In the genomic region with DNA sequence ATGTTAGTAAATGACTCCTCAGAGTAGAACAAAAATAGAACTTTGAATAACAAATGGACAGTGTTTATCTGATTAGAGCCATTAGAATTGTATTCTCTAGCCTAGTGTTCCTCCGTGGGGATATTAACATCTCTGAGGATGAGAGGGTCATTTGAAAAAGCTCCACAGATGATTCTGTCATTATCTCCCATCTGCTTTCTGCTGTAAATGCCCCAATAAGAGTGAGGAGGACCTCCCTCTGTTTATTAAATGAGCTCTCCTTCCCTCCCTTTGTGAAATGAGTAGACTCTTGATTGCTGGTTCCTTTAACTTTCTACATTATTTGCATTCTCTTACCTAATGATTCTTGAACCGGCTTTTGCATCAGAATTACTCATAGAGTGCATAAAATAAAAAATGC, we compare ENCODE assay signal across 25 cellular contexts. TPM values are rescaled to one million over a fixed set of nuclear protein-coding genes. Genes with fewer than 3 reads are reported as not detected.
DNase-seq lines count a peak whose midpoint lies in the region; ATAC-seq, FAIRE-seq and TF ChIP-seq lines count a peak whose summit lies in the region.
"Had no signal": no experiment of that assay in that cellular context is flagged by ENCODE, and none has a peak within 500 bp of the region (broad histone marks: within the 10 kb centered on the region; RNA-seq: fewer than 3 reads in every experiment).

No MANE protein-coding gene starts in this region.

- no peak for FAIRE-seq in astrocyte (lab: Jason Lieb, UNC)
- FAIRE-seq: A204.1, GM19239 had no signal

- H3K9me3 ChIP-seq in GM23248 (ENCODE audit: low read depth) (no peaks in the 10 kb centered on the region), HUES64 (ENCODE audit: insufficient read depth, low read depth, low read length) (peaks cover 5% of the 10 kb centered on the region; the same call in 1 of the 2 replicates), astrocyte (ENCODE audit: insufficient read depth, low read depth, low read length) (no peaks in the 10 kb centered on the region)
- H3K9me3 ChIP-seq: Caco-2, Peyer's patch, SJSA1 had no signal

- H3K9ac ChIP-seq in GM23248 (no peak overlapping the region), HUES64 (ENCODE audit: low read depth, low read length) (peak overlapping the region; percentile 31; the same call in 1 of the 2 replicates), astrocyte (ENCODE audit: low read length) (no peak overlapping the region)

- peak overlapping the region; percentile 90 for H3K27ac Mint-ChIP-seq in astrocyte (ENCODE audit: unreplicated experiment)
- H3K27ac Mint-ChIP-seq: CD4-positive, alpha-beta T cell had no signal

- no peaks in the 10 kb centered on the region for H3K9me2 ChIP-seq in GM23248 (ENCODE audit: insufficient read depth)

- H3K4me1 ChIP-seq in GM23248 (ENCODE audit: insufficient read depth): no peaks in the 10 kb centered on the region
- H3K4me1 ChIP-seq in HUES64 (ENCODE audit: insufficient read depth, low read length): peaks cover 29% of the 10 kb centered on the region
- H3K4me1 ChIP-seq in astrocyte (ENCODE audit: insufficient read depth, low read length): no peaks in the 10 kb centered on the region
- H3K4me1 ChIP-seq: Caco-2, Peyer's patch, SJSA1 had no signal

- H3K36me3 ChIP-seq in GM23248 (ENCODE audit: low read depth) (no peaks in the 10 kb centered on the region), HUES64 (ENCODE audit: insufficient read depth, low read length) (no peaks in the 10 kb centered on the region), astrocyte (ENCODE audit: insufficient read depth, low read length) (no peaks in the 10 kb centered on the region)
- H3K36me3 ChIP-seq: Peyer's patch, SJSA1 had no signal

- intact Hi-C loops in lower leg skin (cut with DNase I; ENCODE audit: low total_unique reads): no loop called here

- H3K27ac ChIP-seq in GM23248 (no peak overlapping the region), HUES64 (ENCODE audit: low read depth, low read length) (peak overlapping the region; percentile 87; the same call in 1 of the 2 replicates), astrocyte (ENCODE audit: low read depth, low read length) (no peak overlapping the region)
- H3K27ac ChIP-seq: HL-60, Peyer's patch, SJSA1 had no signal

- TF ChIP-seq POLR2A in lower leg skin (IDR thresholded peaks at IDR 0.05): no peak

- H3K4me3 ChIP-seq in GM23248: no peak overlapping the region
- no peak overlapping the region for H3K4me3 ChIP-seq in HUES64 (ENCODE audit: low read length)
- H3K4me3 ChIP-seq in astrocyte (ENCODE audit: insufficient read depth, low read depth, low read length): no peak overlapping the region
- no peak overlapping the region for H3K4me3 ChIP-seq in lower leg skin (ENCODE audit: low read depth, poor library complexity, severe bottlenecking)
- H3K4me3 ChIP-seq: Peyer's patch, SJSA1 had no signal

- H3K27me3 ChIP-seq in GM23248 (replicated peaks; ENCODE audit: insufficient read depth) (peaks cover 16% of the 10 kb centered on the region), HUES64 (ENCODE audit: insufficient read depth, low read length) (no peaks in the 10 kb centered on the region), astrocyte (ENCODE audit: insufficient read depth, low read length) (no peaks in the 10 kb centered on the region)
- H3K27me3 ChIP-seq: Peyer's patch, SJSA1 had no signal

- no peaks in the 10 kb centered on the region for H3K36me3 Mint-ChIP-seq in astrocyte (ENCODE audit: low read depth, unreplicated experiment)

- H3K9me3 Mint-ChIP-seq in astrocyte (ENCODE audit: unreplicated experiment): peaks cover 4% of the 10 kb centered on the region
- H3K9me3 Mint-ChIP-seq: CD4-positive, alpha-beta T cell had no signal

- WGBS in GM23248 (ENCODE audit: low coverage in 1 of 2, low lambda C conversion rate in 2 of 2, missing lambda C conversion rate in 2 of 2), 2 experiments: 9 to 14% methylated on average over 2 of the region's 2 CpGs
- 28% methylated on average over 2 of the region's 2 CpGs for WGBS in HUES64
- 21 to 40% methylated on average over 2 of the region's 2 CpGs for WGBS in lower leg skin, 2 donors

- H3F3A ChIP-seq in GM23248 (ENCODE audit: insufficient read depth): no peaks in the 10 kb centered on the region

- H3K27me3 Mint-ChIP-seq in astrocyte (ENCODE audit: low read depth, unreplicated experiment): no peaks in the 10 kb centered on the region

- in situ Hi-C loops in GM23248 (cut with MboI): no loop called here

- H4K20me1 ChIP-seq in GM23248 (ENCODE audit: insufficient read depth) (no peaks in the 10 kb centered on the region), astrocyte (ENCODE audit: insufficient read depth, low read length) (no peaks in the 10 kb centered on the region)

- H3K4me2 ChIP-seq in GM23248 (ENCODE audit: unreplicated experiment): no peak overlapping the region
- no peak overlapping the region for H3K4me2 ChIP-seq in astrocyte (ENCODE audit: low read length)

- H3K4me3 Mint-ChIP-seq in astrocyte (ENCODE audit: unreplicated experiment): no peak overlapping the region
- H3K4me3 Mint-ChIP-seq: CD4-positive, alpha-beta T cell had no signal

- peak; percentile 12 for DNase-seq in GM23248
- DNase-seq in astrocyte (ENCODE audit: low read depth): no peak
- DNase-seq in iPS DF 4.7 (ENCODE audit: extremely low read depth, low spot score): peak; percentile 56
- DNase-seq in NCI-H82 treated with DMSO at 0.1 percent for 48 hours (lab: John Stamatoyannopoulos, UW; ENCODE audit: unreplicated experiment): no peak
- DNase-seq in lower leg skin (ENCODE audit: low spot score in 2 of 2): no peak
- DNase-seq: Caco-2; CD4-positive, alpha-beta T cell; GF-D8; GOT3; Kasumi-1; NCI-H1092 treated with DMSO at 0.1 percent for 48 hours; NCI-H1694; NCI-H2081 treated with DMSO at 0.1 percent for 48 hours; NCI-H82; Peyer's patch had no signal

- H3K79me2 ChIP-seq in GM23248 (ENCODE audit: insufficient read depth) (no peaks in the 10 kb centered on the region), astrocyte (ENCODE audit: insufficient read depth, low read length) (no peaks in the 10 kb centered on the region)

- H2AFZ ChIP-seq in GM23248 (no peak overlapping the region), astrocyte (ENCODE audit: low read depth, low read length) (no peak overlapping the region)

- no peak for ATAC-seq in activated CD4-positive, CD25-positive, alpha-beta regulatory T cell treated with anti-CD3 and anti-CD28 coated beads, Interleukin-2, amount 50 U/mL, for 24 hours
- no peak for ATAC-seq in GM21717 (IDR thresholded peaks at IDR 0.05; ENCODE audit: unreplicated experiment)

- no peak for TF ChIP-seq CTCF in astrocyte (IDR thresholded peaks at IDR 0.05; ENCODE audit: insufficient read depth, low read depth, low read length)
- TF ChIP-seq CTCF in lower leg skin (IDR thresholded peaks at IDR 0.05): no peak

- H3K4me1 Mint-ChIP-seq in astrocyte (ENCODE audit: low read depth, unreplicated experiment): peaks cover 9% of the 10 kb centered on the region

RNA-seq across cellular contexts. Expression of a gene that starts 18.0 kb away (rescaled TPM):
- not detected in 2 replicates for total RNA-seq in GM23248 (2014; rRNA removed; shearing (Covaris generic))
- not detected in 2 replicates for polyA plus RNA-seq in GM23248 (2016; fragmentation: Nextera tagmentation; extraction: Ambion mirVana)
- polyA plus RNA-seq in HUES64 (2013, experiment 1 of 2): 0.50 TPM
- 0.25 TPM for polyA plus RNA-seq in HUES64 (2013, experiment 2 of 2)
- total RNA-seq in astrocyte (not detected in 2 replicates), lower leg skin (not detected)
- total RNA-seq: Caco-2; CD4-positive, alpha-beta T cell; HT1080; NCI-H460; Peyer's patch; SJSA1 had no signal
- polyA plus RNA-seq: BJ had no signal

Comparison
In these comparisons a context has a peak if more than half of its experiments do, and no peak if none do; other contexts are left out.
1. DNase-seq: peak in GM23248 (single experiment) and iPS DF 4.7 (single experiment); none in astrocyte (single experiment), NCI-H82 treated with DMSO at 0.1 percent for 48 hours (single experiment) and lower leg skin (0 of 2).